Comparison of ENCODE assay signal across 16 cellular contexts in genomic region chr21:45407629-45408247, GRCh38. TPM values are rescaled to one million over a fixed set of nuclear protein-coding genes. Genes with fewer than 3 reads are reported as not detected.
DNase-seq lines count a peak whose midpoint lies in the region; ATAC-seq and TF ChIP-seq lines count a peak whose summit lies in the region.
"Had no signal": no experiment of that assay in that cellular context is flagged by ENCODE, and none has a peak within 500 bp of the region (broad histone marks: within the 10 kb centered on the region; RNA-seq: fewer than 3 reads in every experiment).

No MANE protein-coding gene starts in this region.

- WGBS in upper lobe of left lung, 2 donors = 86 to 89% methylated on average over 5 to 10 of the region's 10 CpGs

- H3K9ac ChIP-seq in neural progenitor cell = no peak overlapping the region

- peaks cover 20% of the 10 kb centered on the region for H3K27me3 ChIP-seq in neural progenitor cell
- peaks cover 0 to 16% (median 6%) of the 10 kb centered on the region in 4 donors for H3K27me3 ChIP-seq in upper lobe of left lung

- peaks cover 64% of the 10 kb centered on the region for H3K4me1 Mint-ChIP-seq in neural progenitor cell

- H3K9me3 ChIP-seq in neural progenitor cell (ENCODE audit: low read depth) = no peaks in the 10 kb centered on the region
- no peaks in the 10 kb centered on the region for H3K9me3 ChIP-seq in upper lobe of left lung
- H3K9me3 ChIP-seq: gastroesophageal sphincter, lower lobe of right lung had no signal

- peak overlapping the region; percentile 95 for H3K4me2 ChIP-seq in neural progenitor cell

- H3K36me3 ChIP-seq in neural progenitor cell = no peaks in the 10 kb centered on the region
- no peaks in the 10 kb centered on the region for H3K36me3 ChIP-seq in upper lobe of left lung
- H3K36me3 ChIP-seq: gastroesophageal sphincter, lower lobe of right lung had no signal

- peaks cover 2% of the 10 kb centered on the region for H3K9me3 Mint-ChIP-seq in neural progenitor cell
- H3K9me3 Mint-ChIP-seq: activated CD8-positive, alpha-beta T cell treated with anti-CD3 and anti-CD28 coated beads for 36 hours; activated naive CD4-positive, alpha-beta T cell treated with anti-CD3 and anti-CD28 coated beads, Interleukin-2, amount 50 U/mL, for 24 hours; T-helper 1 cell treated with Interleukin-12 subunit alpha and Interleukin-12 subunit beta and Interleukin-4 antibody, amounts not matched to agents 30 μg/mL and 1 μg/mL, for 36 hours had no signal

- no peak overlapping the region for H2AFZ ChIP-seq in neural progenitor cell (replicated peaks)

- H3K4me1 ChIP-seq in neural progenitor cell = peaks cover 45% of the 10 kb centered on the region
- peaks cover 12 to 32% (median 18%) of the 10 kb centered on the region in 4 donors for H3K4me1 ChIP-seq in upper lobe of left lung

- H4K20me1 ChIP-seq in neural progenitor cell (ENCODE audit: low read depth) = peaks cover 63% of the 10 kb centered on the region

- H3K27ac ChIP-seq in RWPE1 (peak overlapping the region; percentile 97), neural progenitor cell (no peak overlapping the region), upper lobe of left lung (no peak overlapping the region)
- H3K27ac ChIP-seq: lower lobe of right lung had no signal

- no peak for ATAC-seq in upper lobe of left lung (ENCODE audit: low FRiP score in 2 of 2)
- no peak for ATAC-seq in GM21717 (IDR thresholded peaks at IDR 0.05; ENCODE audit: unreplicated experiment)
- ATAC-seq in HG02840 (IDR thresholded peaks at IDR 0.05; ENCODE audit: low FRiP score, unreplicated experiment) = no peak
- ATAC-seq: activated CD8-positive, alpha-beta T cell treated with anti-CD3 and anti-CD28 coated beads for 36 hours; gastroesophageal sphincter; lower lobe of right lung; stimulated activated naive CD8-positive, alpha-beta T cell treated with anti-CD3 and anti-CD28 coated beads, Interleukin-15, Interleukin-2, amounts not matched to agents 100 U/mL and 50 U/mL, for 24 hours had no signal

- no peak for TF ChIP-seq EP300 in upper lobe of left lung (IDR thresholded peaks at IDR 0.05)

- peaks cover 21% of the 10 kb centered on the region for H3K27me3 Mint-ChIP-seq in neural progenitor cell (ENCODE audit: insufficient read depth, low read depth)

- H3K79me2 ChIP-seq in neural progenitor cell (ENCODE audit: low read depth) = peaks cover 77% of the 10 kb centered on the region

- H3K4me3 ChIP-seq in fibroblast of villous mesenchyme (ENCODE audit: low read depth, low read length) = no peak overlapping the region
- no peak overlapping the region for H3K4me3 ChIP-seq in neural progenitor cell
- no peak overlapping the region for H3K4me3 ChIP-seq in upper lobe of left lung
- H3K4me3 ChIP-seq: lower lobe of right lung had no signal

- H3F3A ChIP-seq in neural progenitor cell (ENCODE audit: low read depth) = peaks cover 37% of the 10 kb centered on the region

- peak overlapping the region; percentile 85 for H3K4me3 Mint-ChIP-seq in neural progenitor cell
- H3K4me3 Mint-ChIP-seq: activated CD8-positive, alpha-beta T cell treated with anti-CD3 and anti-CD28 coated beads for 36 hours; activated naive CD4-positive, alpha-beta T cell treated with anti-CD3 and anti-CD28 coated beads, Interleukin-2, amount 50 U/mL, for 24 hours had no signal

- TF ChIP-seq CTCF in RWPE1 (conservative IDR thresholded peaks at IDR 0.05; ENCODE audit: low read depth) (no peak), fibroblast of villous mesenchyme (IDR thresholded peaks at IDR 0.05; ENCODE audit: insufficient read depth, low read depth, low read length) (peak; percentile 15), neural progenitor cell (IDR thresholded peaks at IDR 0.05) (peak; percentile 24), upper lobe of left lung (IDR thresholded peaks at IDR 0.05) (no peak)

- DNase-seq in ELF-1 (ENCODE audit: low read depth, low spot score) (peak; percentile 66), RWPE1 (ENCODE audit: low spot score) (no peak), fibroblast of villous mesenchyme (ENCODE audit: low read depth) (no peak), neural progenitor cell (ENCODE audit: low spot score) (no peak), DMS53 treated with DMSO at 0.1 percent for 48 hours (lab: John Stamatoyannopoulos, UW; ENCODE audit: unreplicated experiment) (no peak), upper lobe of left lung (no peak)
- DNase-seq: activated CD8-positive, alpha-beta T cell treated with anti-CD3 and anti-CD28 coated beads for 36 hours; stimulated activated CD4-positive, alpha-beta T cell treated with anti-CD3 and anti-CD28 coated beads, Interleukin-4, amount 100 ng/mL, for 4 hours; stimulated activated naive CD8-positive, alpha-beta T cell treated with anti-CD3 and anti-CD28 coated beads, Interleukin-15, Interleukin-2, amounts not matched to agents 100 U/mL and 50 U/mL, for 24 hours had no signal

- no peak overlapping the region for H3K27ac Mint-ChIP-seq in neural progenitor cell
- H3K27ac Mint-ChIP-seq: activated CD8-positive, alpha-beta T cell treated with anti-CD3 and anti-CD28 coated beads for 36 hours; CD14-positive monocyte; T-helper 1 cell treated with Interleukin-12 subunit alpha and Interleukin-12 subunit beta and Interleukin-4 antibody, amounts not matched to agents 30 μg/mL and 1 μg/mL, for 36 hours had no signal

- POLR2A ChIA-PET in RWPE1 (lab: Yijun Ruan, JAX; ENCODE audit: low non-redundant PET) = interaction anchor here (0.5 kb wide), 1 partner anchor 21 kb away, joined by 4 read pairs; no protein-coding TSS in a partner anchor

- TF ChIP-seq POLR2A in upper lobe of left lung (IDR thresholded peaks at IDR 0.05) = no peak

- no peaks in the 10 kb centered on the region for H3K36me3 Mint-ChIP-seq in neural progenitor cell
- H3K36me3 Mint-ChIP-seq: activated naive CD4-positive, alpha-beta T cell treated with anti-CD3 and anti-CD28 coated beads, Interleukin-2, amount 50 U/mL, for 24 hours had no signal

- CTCF ChIA-PET in RWPE1 (lab: Yijun Ruan, JAX) = interaction anchor here (0.6 to 1.0 kb wide), 3 partner anchors 21 to 278 kb away, joined by 3 to 5 read pairs (median 4); no protein-coding TSS in a partner anchor

RNA-seq across cellular contexts. Expression of gene COL18A1, which starts 2.8 kb away (rescaled TPM):
- 33.7 and 45.1 TPM in 2 replicates for total RNA-seq in fibroblast of villous mesenchyme
- total RNA-seq in neural progenitor cell (ENCODE audit: low replicate concordance) = 52.6 and 291 TPM in 2 replicates
- 100 to 1,000 TPM in 2 of 6 donors, 10 to 100 TPM in 4; 34.5 to 138 (median 70.5) TPM for total RNA-seq in upper lobe of left lung

Comparison
In these comparisons a context has a peak if more than half of its experiments do, and no peak if none do; other contexts are left out.
1. CTCF ChIP-seq: peak in fibroblast of villous mesenchyme (single experiment) and neural progenitor cell (single experiment); none in RWPE1 (single experiment) and upper lobe of left lung (0 of 6).